19 cellular contexts compared by ENCODE assay signal in genomic region chr6:51021171-51021570, GRCh38.
"Had no signal": no experiment of that assay in that cellular context is flagged by ENCODE, and none has a peak within 500 bp of the region (broad histone marks: within the 10 kb centered on the region; RNA-seq: fewer than 3 reads in every experiment).

No MANE protein-coding gene starts in this region.

- H3K27me3 ChIP-seq: esophagus muscularis mucosa, sigmoid colon, stomach had no signal

- H3K9me3 ChIP-seq: esophagus muscularis mucosa, sigmoid colon, stomach, thoracic aorta had no signal

- H3K27ac ChIP-seq: epithelial cell of prostate, esophagus muscularis mucosa, sigmoid colon, skin epidermis, stomach, thoracic aorta had no signal

- H3K4me3 ChIP-seq: esophagus muscularis mucosa, sigmoid colon, skin epidermis, stomach, thoracic aorta had no signal

- FAIRE-seq: islet of Langerhans had no signal

- DNase-seq: effector memory CD8-positive, alpha-beta T cell; foreskin fibroblast; head of caudate nucleus; hypothalamus; kidney glomerular epithelial cell; naive thymus-derived CD4-positive, alpha-beta T cell; nephron progenitor cell; sigmoid colon; stimulated activated CD4-positive, alpha-beta T cell treated with anti-CD3 and anti-CD28 coated beads, Interleukin-2, amount 100 ng/mL, for 24 hours; stimulated activated CD4-positive, alpha-beta T cell treated with anti-CD3 and anti-CD28 coated beads, Interleukin-4, amount 100 ng/mL, for 4 hours; stimulated activated naive B cell treated with anti-CD40 and anti-IgM and Interleukin-4, amounts not matched to agents 10 μg/mL and 1 μg/mL and 100 μg/mL, for 72 hours; stomach; substantia nigra; trophoblast cell had no signal

- H3K36me3 ChIP-seq: esophagus muscularis mucosa, sigmoid colon, stomach, thoracic aorta had no signal

- H3K4me1 ChIP-seq: esophagus muscularis mucosa, sigmoid colon, stomach had no signal

- ATAC-seq: effector memory CD8-positive, alpha-beta T cell; naive thymus-derived CD4-positive, alpha-beta T cell; stimulated activated naive B cell treated with anti-CD40 and anti-IgM and Interleukin-4, amounts not matched to agents 10 μg/mL and 1 μg/mL and 100 μg/mL, for 72 hours had no signal
